In genomic region chr15:98920091-98920880, GRCh38 we compare ENCODE assay signal across 17 cellular contexts.
DNase-seq lines count a peak whose midpoint lies in the region; FAIRE-seq and TF ChIP-seq lines count a peak whose summit lies in the region.
"Had no signal": no experiment of that assay in that cellular context is flagged by ENCODE, and none has a peak within 500 bp of the region (broad histone marks: within the 10 kb centered on the region; RNA-seq: fewer than 3 reads in every experiment).

No MANE protein-coding gene starts in this region.

- H3K9me3 Mint-ChIP-seq in HFFc6: no peaks in the 10 kb centered on the region
- no peaks in the 10 kb centered on the region for H3K9me3 Mint-ChIP-seq in activated CD4-positive, alpha-beta memory T cell treated with anti-CD3 and anti-CD28 coated beads for 36 hours
- no peaks in the 10 kb centered on the region for H3K9me3 Mint-ChIP-seq in immature natural killer cell
- H3K9me3 Mint-ChIP-seq: activated B cell treated with CpG ODN at 0.5 μM for 24 hours; activated naive CD8-positive, alpha-beta T cell treated with anti-CD3 and anti-CD28 coated beads, Interleukin-2, amount 10 ng/mL, durations not matched to agents 7 days and 5 days; natural killer cell had no signal

- TF ChIP-seq CTCF in HFFc6 (IDR thresholded peaks at IDR 0.05): no peak

- POLR2A ChIA-PET in activated CD4-positive, alpha-beta memory T cell treated with anti-CD3 and anti-CD28 coated beads for 36 hours (lab: Charles Lee): no interaction called here

- H3K36me3 Mint-ChIP-seq in HFFc6 (ENCODE audit: low read depth) (peaks cover 51% of the 10 kb centered on the region), immature natural killer cell (peaks cover 21 to 42% (median 35%) of the 10 kb centered on the region in 3 donors)
- peaks cover 9% of the 10 kb centered on the region for H3K36me3 Mint-ChIP-seq in activated CD4-positive, alpha-beta memory T cell treated with anti-CD3 and anti-CD28 coated beads for 36 hours

- H3K27ac Mint-ChIP-seq in HFFc6 (peak overlapping the region; percentile 52; the same call in 1 of the 2 replicates), immature natural killer cell (peak overlapping the region in 4 of 6 donors; percentile 9 to 64 (median 28))
- peak overlapping the region; percentile 43 for H3K27ac Mint-ChIP-seq in activated CD4-positive, alpha-beta memory T cell treated with anti-CD3 and anti-CD28 coated beads for 36 hours
- H3K27ac Mint-ChIP-seq: activated B cell treated with CpG ODN at 0.5 μM for 24 hours; activated naive CD8-positive, alpha-beta T cell treated with anti-CD3 and anti-CD28 coated beads, Interleukin-2, amount 10 ng/mL, durations not matched to agents 7 days and 5 days had no signal

- H3K27me3 Mint-ChIP-seq in HFFc6 (ENCODE audit: insufficient read depth) (no peaks in the 10 kb centered on the region; the same call in 1 of the 2 replicates), immature natural killer cell (ENCODE audit: low read depth in 3 of 3) (peaks cover 0 to 2% (median 0%) of the 10 kb centered on the region in 3 donors)
- H3K27me3 Mint-ChIP-seq in activated CD4-positive, alpha-beta memory T cell treated with anti-CD3 and anti-CD28 coated beads for 36 hours: no peaks in the 10 kb centered on the region
- H3K27me3 Mint-ChIP-seq: activated B cell treated with CpG ODN at 0.5 μM for 24 hours; activated naive CD8-positive, alpha-beta T cell treated with anti-CD3 and anti-CD28 coated beads, Interleukin-2, amount 10 ng/mL, durations not matched to agents 7 days and 5 days had no signal

- CTCF ChIA-PET in activated CD4-positive, alpha-beta memory T cell treated with anti-CD3 and anti-CD28 coated beads for 36 hours (lab: Charles Lee): no interaction called here

- intact Hi-C loops in activated CD4-positive, alpha-beta memory T cell treated with anti-CD3 and anti-CD28 coated beads for 36 hours (cut with micrococcal nuclease): no loop called here

- peak; percentile 43 for DNase-seq in Ammon's horn (ENCODE audit: low spot score)
- DNase-seq in HFFc6: no peak
- DNase-seq in activated CD4-positive, alpha-beta memory T cell treated with anti-CD3 and anti-CD28 coated beads for 36 hours: no peak
- DNase-seq in immature natural killer cell: no peak
- DNase-seq in NCI-H446 treated with DMSO at 0.1 percent for 48 hours (lab: John Stamatoyannopoulos, UW): no peak
- DNase-seq in H4 (ENCODE audit: low spot score): no peak
- DNase-seq in H54 (ENCODE audit: insufficient read length, low spot score): no peak
- DNase-seq: activated B cell treated with CpG ODN at 0.5 μM for 24 hours; activated CD8-positive, alpha-beta memory T cell treated with anti-CD3 and anti-CD28 coated beads, Interleukin-2, amount 50 U/mL, for 48 hours; activated naive CD8-positive, alpha-beta T cell treated with anti-CD3 and anti-CD28 coated beads, Interleukin-2, amount 10 ng/mL, durations not matched to agents 7 days and 5 days; AML-193; Kasumi-1; lower lobe of right lung; natural killer cell; NCI-H187; NCI-H526 treated with DMSO at 0.1 percent for 48 hours had no signal

- H3K4me3 Mint-ChIP-seq in HFFc6: no peak overlapping the region
- H3K4me3 Mint-ChIP-seq in activated CD4-positive, alpha-beta memory T cell treated with anti-CD3 and anti-CD28 coated beads for 36 hours: no peak overlapping the region
- peak overlapping the region in 2 of 5 donors; percentile 3 to 17 for H3K4me3 Mint-ChIP-seq in immature natural killer cell
- H3K4me3 Mint-ChIP-seq: activated B cell treated with CpG ODN at 0.5 μM for 24 hours; activated naive CD8-positive, alpha-beta T cell treated with anti-CD3 and anti-CD28 coated beads, Interleukin-2, amount 10 ng/mL, durations not matched to agents 7 days and 5 days; natural killer cell had no signal

- no peak for FAIRE-seq in H54 (lab: Jason Lieb, UNC)
- FAIRE-seq: GM18507 had no signal

- TF ChIP-seq POLR2A in H54 (IDR thresholded peaks at IDR 0.05; ENCODE audit: low read depth, low read length): no peak

- H3K4me1 Mint-ChIP-seq in HFFc6 (ENCODE audit: low read depth) (peaks cover 19% of the 10 kb centered on the region), immature natural killer cell (peaks cover 13 to 25% of the 10 kb centered on the region in 2 donors)
- H3K4me1 Mint-ChIP-seq in activated CD4-positive, alpha-beta memory T cell treated with anti-CD3 and anti-CD28 coated beads for 36 hours (ENCODE audit: low read depth): peaks cover 12% of the 10 kb centered on the region
